8 cellular contexts compared by ENCODE assay signal in the genomic region with DNA sequence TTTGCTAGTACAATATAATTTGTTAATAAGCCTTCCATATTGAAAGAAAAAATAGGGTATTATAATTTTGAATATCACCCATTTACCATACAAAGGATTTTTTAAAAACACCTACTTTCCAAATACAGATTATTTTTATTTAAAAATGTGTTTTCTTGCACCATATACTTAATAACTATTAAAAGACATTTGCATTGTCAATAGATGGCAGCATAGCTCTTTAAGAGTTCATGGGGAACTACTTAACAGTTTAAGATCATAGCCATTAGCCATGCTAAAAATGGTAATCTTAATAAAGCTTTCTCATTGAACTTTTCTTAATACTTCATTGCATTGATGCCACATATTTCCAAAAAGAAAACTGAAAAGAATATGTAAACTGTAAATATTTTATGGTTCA.
DNase-seq lines count a peak whose midpoint lies in the region; ATAC-seq and TF ChIP-seq lines count a peak whose summit lies in the region.

No MANE protein-coding gene starts in this region.

- H3K36me3 ChIP-seq in gastroesophageal sphincter (no peaks in the 10 kb centered on the region), transverse colon (no peaks in the 10 kb centered on the region), uterus (no peaks in the 10 kb centered on the region)

- no peak overlapping the region for H3K27ac ChIP-seq in gastroesophageal sphincter
- H3K27ac ChIP-seq in transverse colon: no peak overlapping the region
- H3K27ac ChIP-seq in uterus: no peak overlapping the region

- TF ChIP-seq CTCF in gastroesophageal sphincter (IDR thresholded peaks at IDR 0.05) (peak in 1 of 4 experiments; percentile 51), transverse colon (IDR thresholded peaks at IDR 0.05) (no peak), uterus (IDR thresholded peaks at IDR 0.05) (no peak)

- DNase-seq in AG08396 (ENCODE audit: low spot score) (peak; percentile 1), HS-5 (ENCODE audit: low read depth) (peak; percentile 16), RPMI8226 (peak; percentile 24), globus pallidus (ENCODE audit: low spot score) (peak; percentile 45), transverse colon (no peak), uterus (no peak)

- H3K4me1 ChIP-seq in gastroesophageal sphincter (no peaks in the 10 kb centered on the region), transverse colon (no peaks in the 10 kb centered on the region), uterus (no peaks in the 10 kb centered on the region)

- no peak for TF ChIP-seq POLR2A in GM18505 (IDR thresholded peaks at IDR 0.05; ENCODE audit: borderline replicate concordance, extremely low read depth, insufficient read depth, insufficient read length)
- TF ChIP-seq POLR2A in gastroesophageal sphincter (IDR thresholded peaks at IDR 0.05): no peak
- TF ChIP-seq POLR2A in transverse colon (IDR thresholded peaks at IDR 0.05): no peak
- no peak for TF ChIP-seq POLR2A in uterus (IDR thresholded peaks at IDR 0.05)

- intact Hi-C loops in transverse colon (cut with DNase I; ENCODE audit: low total_unique reads) (no loop called here), uterus (cut with DNase I; ENCODE audit: low total_unique reads) (no loop called here)

- in situ Hi-C loops in transverse colon (cut with MboI; ENCODE audit: low pct_ligation_motif_present in 1 of 4, low pct_unique_long_range_greater_than_20kb in 1 of 4, low sequenced_read_pairs in 3 of 4): no loop called here

- ATAC-seq in GM18505 (IDR thresholded peaks at IDR 0.05; ENCODE audit: unreplicated experiment): no peak
- no peak for ATAC-seq in gastroesophageal sphincter

- H3K27me3 ChIP-seq in gastroesophageal sphincter (no peaks in the 10 kb centered on the region), transverse colon (no peaks in the 10 kb centered on the region), uterus (no peaks in the 10 kb centered on the region)

- H3K4me3 ChIP-seq in gastroesophageal sphincter (no peak overlapping the region), transverse colon (no peak overlapping the region), uterus (no peak overlapping the region)

- H3K9me3 ChIP-seq in gastroesophageal sphincter: no peaks in the 10 kb centered on the region
- H3K9me3 ChIP-seq in transverse colon: no peaks in the 10 kb centered on the region
- no peaks in the 10 kb centered on the region for H3K9me3 ChIP-seq in uterus

- TF ChIP-seq EP300 in gastroesophageal sphincter (IDR thresholded peaks at IDR 0.05): no peak
- TF ChIP-seq EP300 in transverse colon (IDR thresholded peaks at IDR 0.05; ENCODE audit: low read depth): no peak

Comparison
In these comparisons a context has a peak if more than half of its experiments do, and no peak if none do; other contexts are left out.
1. DNase-seq: peak in AG08396 (single experiment), HS-5 (single experiment), RPMI8226 (single experiment) and globus pallidus (single experiment); none in transverse colon (single experiment) and uterus (0 of 2).